20 cellular contexts compared by ENCODE assay signal in genomic region chr11:87892291-87892690, GRCh38.
"Had no signal": no experiment of that assay in that cellular context is flagged by ENCODE, and none has a peak within 500 bp of the region (broad histone marks: within the 10 kb centered on the region; RNA-seq: fewer than 3 reads in every experiment).

No MANE protein-coding gene starts in this region.

- ATAC-seq: foreskin keratinocyte; left colon; left ventricle myocardium superior; natural killer cell treated with Interleukin-12 subunit alpha and Interleukin-12 subunit beta and Interleukin-15 and Interleukin-18, amount 100 ng/mL, for 72 hours; psoas muscle; stimulated activated memory B cell treated with anti-CD40 and anti-IgM and Interleukin-4, amounts not matched to agents 10 μg/mL and 1 μg/mL and 100 μg/mL, for 72 hours; stimulated activated naive CD8-positive, alpha-beta T cell treated with anti-CD3 and anti-CD28 coated beads, Interleukin-15, amount 100 ng/mL, for 72 hours had no signal

- DNase-seq: colonic mucosa; dermis blood vessel endothelial cell; erythroblast; foreskin keratinocyte; head of caudate nucleus; left colon; left ventricle myocardium superior; mesenchymal stem cell; midbrain; psoas muscle; retina; right lobe of liver; spleen; stimulated activated CD4-positive, alpha-beta T cell treated with anti-CD3 and anti-CD28 coated beads, Interleukin-15, amount 100 ng/mL, for 24 hours; stimulated activated CD4-positive, alpha-beta T cell treated with anti-CD3 and anti-CD28 coated beads, Interleukin-1b, Interleukin-23, amount 100 ng/mL, for 48 hours; stimulated activated CD4-positive, alpha-beta T cell treated with anti-CD3 and anti-CD28 coated beads, Interleukin-4, amount 100 ng/mL, for 24 hours; stimulated activated naive CD8-positive, alpha-beta T cell treated with anti-CD3 and anti-CD28 coated beads, Interleukin-15, amount 100 ng/mL, for 72 hours; testis had no signal
